29 cellular contexts compared by ENCODE assay signal in genomic region chr2:220243571-220243970, GRCh38.
"Had no signal": no experiment of that assay in that cellular context is flagged by ENCODE, and none has a peak within 500 bp of the region (broad histone marks: within the 10 kb centered on the region; RNA-seq: fewer than 3 reads in every experiment).

No MANE protein-coding gene starts in this region.

- H3K9ac ChIP-seq: neural progenitor cell, parathyroid adenoma had no signal

- H3K27ac ChIP-seq: body of pancreas, left lung, lower lobe of right lung, neural progenitor cell, parathyroid adenoma, psoas muscle, sigmoid colon, stomach, thyroid gland, upper lobe of left lung, vagina had no signal

- H3K4me3 ChIP-seq: body of pancreas, left lung, lower lobe of right lung, neural progenitor cell, psoas muscle, sigmoid colon, stomach, thyroid gland, upper lobe of left lung, vagina had no signal

- H2AFZ ChIP-seq: neural progenitor cell, parathyroid adenoma had no signal

- H3K4me1 ChIP-seq: body of pancreas, left lung, lower lobe of right lung, neural progenitor cell, parathyroid adenoma, psoas muscle, sigmoid colon, stomach, upper lobe of left lung, vagina had no signal

- H3K27me3 ChIP-seq: body of pancreas, left lung, neural progenitor cell, sigmoid colon, stomach, thyroid gland, upper lobe of left lung, vagina had no signal

- DNase-seq: activated CD4-positive, alpha-beta memory T cell treated with anti-CD3 and anti-CD28 coated beads for 36 hours; activated CD4-positive, alpha-beta T cell treated with anti-CD3 and anti-CD28 coated beads, Interleukin-2, amount 10 ng/mL, durations not matched to agents 24 days and 14 days; activated CD4-positive, CD25-positive, alpha-beta regulatory T cell treated with anti-CD3 and anti-CD28 coated beads, Interleukin-2, amount 50 U/mL, for 72 hours; activated CD8-positive, alpha-beta memory T cell treated with anti-CD3 and anti-CD28 coated beads, Interleukin-2, amount 50 U/mL, for 4 hours; activated effector memory CD4-positive, alpha-beta T cell treated with anti-CD3 and anti-CD28 coated beads, Interleukin-2, amount 50 U/mL, for 16 hours; activated naive CD4-positive, alpha-beta T cell treated with anti-CD3 and anti-CD28 coated beads for 36 hours; activated naive CD8-positive, alpha-beta T cell treated with anti-CD3 and anti-CD28 coated beads for 36 hours; activated T-cell treated with anti-CD3 and anti-CD28 coated beads, Interleukin-2, amount 50 U/mL, for 1 hour; amniotic stem cell; body of pancreas; cortex of kidney; foreskin melanocyte; left lung; lower lobe of right lung; mesenchymal stem cell; natural killer cell; occipital lobe; psoas muscle; sigmoid colon; stimulated activated CD4-positive, alpha-beta T cell treated with anti-CD3 and anti-CD28 coated beads, Interleukin-15, amount 100 ng/mL, for 24 hours; stimulated activated CD4-positive, alpha-beta T cell treated with anti-CD3 and anti-CD28 coated beads, Interleukin-2, amount 100 ng/mL, for 24 hours; stimulated activated naive B cell treated with anti-CD40 and anti-IgM and Interleukin-4, amounts not matched to agents 10 μg/mL and 1 μg/mL and 100 μg/mL, for 72 hours; stomach; T1000; thyroid gland; upper lobe of left lung had no signal

- ATAC-seq: body of pancreas; left lung; lower lobe of right lung; natural killer cell; psoas muscle; stimulated activated naive B cell treated with anti-CD40 and anti-IgM and Interleukin-4, amounts not matched to agents 10 μg/mL and 1 μg/mL and 100 μg/mL, for 72 hours had no signal

- H3K79me2 ChIP-seq: parathyroid adenoma had no signal

- H3K9me3 ChIP-seq: body of pancreas, left lung, lower lobe of right lung, psoas muscle, sigmoid colon, stomach, thyroid gland, upper lobe of left lung, vagina had no signal

- H3K36me3 ChIP-seq: left lung, lower lobe of right lung, neural progenitor cell, sigmoid colon, stomach, thyroid gland, upper lobe of left lung, vagina had no signal

- H3K4me2 ChIP-seq: neural progenitor cell had no signal
